ENCODE assay signal across 31 cellular contexts in genomic region chr6:32655311-32655710, GRCh38. TPM values are rescaled to one million over a fixed set of nuclear protein-coding genes. Genes with fewer than 3 reads are reported as not detected.
"Had no signal": no experiment of that assay in that cellular context is flagged by ENCODE, and none has a peak within 500 bp of the region (broad histone marks: within the 10 kb centered on the region; RNA-seq: fewer than 3 reads in every experiment).

No MANE protein-coding gene starts in this region.

- H3K4me1 ChIP-seq: colonic mucosa, gastroesophageal sphincter, right lobe of liver, uterus had no signal

- H3K27ac ChIP-seq: colonic mucosa, gastroesophageal sphincter, hepatocyte, right lobe of liver, thoracic aorta, uterus, VCaP had no signal

- DNase-seq: activated CD4-positive, alpha-beta T cell treated with anti-CD3 and anti-CD28 coated beads for 48 hours; activated CD4-positive, alpha-beta T cell treated with anti-CD3 and anti-CD28 coated beads, Interleukin-2, amount 50 U/mL, for 48 hours; activated CD8-positive, alpha-beta memory T cell treated with anti-CD3 and anti-CD28 coated beads for 24 hours; activated effector memory CD4-positive, alpha-beta T cell treated with Interleukin-2 at 50 U/mL for 16 hours; activated naive CD4-positive, alpha-beta T cell treated with Interleukin-2 at 50 U/mL for 16 hours; anterior cingulate cortex; cerebellar nuclear complex; colonic mucosa; effector memory CD8-positive, alpha-beta T cell; left cardiac atrium; left ventricle myocardium superior; mucosa of descending colon; right lobe of liver; stimulated activated CD4-positive, alpha-beta T cell treated with anti-CD3 and anti-CD28 coated beads, Interleukin-12 subunit alpha, Interleukin-12 subunit beta, amount 100 ng/mL, for 4 hours; stimulated activated CD4-positive, alpha-beta T cell treated with anti-CD3 and anti-CD28 coated beads, Interleukin-4, amount 100 ng/mL, for 1 hour; trophoblast cell; uterus had no signal

- H3K27ac Mint-ChIP-seq: activated naive CD8-positive, alpha-beta T cell; effector memory CD8-positive, alpha-beta T cell; nephron; stimulated activated naive CD8-positive, alpha-beta T cell treated with anti-CD3 and anti-CD28 coated beads, Interleukin-15, Interleukin-2, amounts not matched to agents 100 ng/mL and 50 ng/mL, for 24 hours had no signal

- H3K4me3 ChIP-seq: colonic mucosa, gastroesophageal sphincter, hepatocyte, mucosa of descending colon, right lobe of liver, thoracic aorta, uterus had no signal

- H3K27me3 Mint-ChIP-seq: activated naive CD8-positive, alpha-beta T cell; effector memory CD8-positive, alpha-beta T cell; stimulated activated naive CD8-positive, alpha-beta T cell treated with anti-CD3 and anti-CD28 coated beads, Interleukin-15, Interleukin-2, amounts not matched to agents 100 ng/mL and 50 ng/mL, for 24 hours had no signal

- H3K36me3 Mint-ChIP-seq: activated naive CD8-positive, alpha-beta T cell had no signal

- H3K4me2 ChIP-seq: hepatocyte had no signal

- H3K9me3 ChIP-seq: colonic mucosa, gastroesophageal sphincter, right lobe of liver, thoracic aorta, uterus had no signal

- H3K9me3 Mint-ChIP-seq: effector memory CD8-positive, alpha-beta T cell; stimulated activated naive CD8-positive, alpha-beta T cell treated with anti-CD3 and anti-CD28 coated beads, Interleukin-15, Interleukin-2, amounts not matched to agents 100 ng/mL and 50 ng/mL, for 24 hours had no signal

- H3K79me2 ChIP-seq: hepatocyte had no signal

- ATAC-seq: activated CD4-positive, CD25-positive, alpha-beta regulatory T cell treated with anti-CD3 and anti-CD28 coated beads, Interleukin-2, amount 50 U/mL, for 24 hours; effector memory CD8-positive, alpha-beta T cell; gastroesophageal sphincter; left cardiac atrium; left ventricle myocardium superior; mucosa of descending colon; right lobe of liver had no signal

- H3K4me3 Mint-ChIP-seq: activated naive CD8-positive, alpha-beta T cell; effector memory CD8-positive, alpha-beta T cell; nephron; stimulated activated naive CD8-positive, alpha-beta T cell treated with anti-CD3 and anti-CD28 coated beads, Interleukin-15, Interleukin-2, amounts not matched to agents 100 ng/mL and 50 ng/mL, for 24 hours had no signal

- H2AFZ ChIP-seq: hepatocyte had no signal

- H3K36me3 ChIP-seq: colonic mucosa, gastroesophageal sphincter, right lobe of liver, thoracic aorta, uterus had no signal

- H3K27me3 ChIP-seq: colonic mucosa, gastroesophageal sphincter, hepatocyte, right lobe of liver, uterus had no signal

RNA-seq across cellular contexts. Expression of gene HLA-DQB1, which starts 11.1 kb away (rescaled TPM):
- total RNA-seq: fibroblast of lung, fibroblast of villous mesenchyme, myocyte, osteocyte had no signal
- polyA plus RNA-seq: fibroblast of lung had no signal

RNA-seq across cellular contexts. Expression of gene HLA-DQA1, which starts 18.1 kb away (rescaled TPM):
- total RNA-seq: fibroblast of lung, fibroblast of villous mesenchyme, hepatocyte, lung microvascular endothelial cell, myocyte, osteocyte had no signal
- polyA plus RNA-seq: hepatocyte, keratinocyte had no signal
